In genomic region chr12:112480931-112481330, GRCh38 we compare ENCODE assay signal across 19 cellular contexts.
A peak's percentile ranks its signal among the peaks of the same experiment; 100 is the strongest.
DNase-seq lines count a peak whose midpoint lies in the region; ATAC-seq and TF ChIP-seq lines count a peak whose summit lies in the region.
"Had no signal": no experiment of that assay in that cellular context is flagged by ENCODE, and none has a peak within 500 bp of the region (broad histone marks: within the 10 kb centered on the region; RNA-seq: fewer than 3 reads in every experiment).

No MANE protein-coding gene starts in this region.

- no peak for TF ChIP-seq CTCF in testis (IDR thresholded peaks at IDR 0.05)

- no peaks in the 10 kb centered on the region for H3K4me1 Mint-ChIP-seq in activated T-cell treated with anti-CD3 and anti-CD28 coated beads, Interleukin-2, amount 50 U/mL, for 24 hours (ENCODE audit: low read depth)
- no peaks in the 10 kb centered on the region for H3K4me1 Mint-ChIP-seq in activated T-cell treated with anti-CD3 and anti-CD28 coated beads, Interleukin-2, amount 50 U/mL, for 72 hours (ENCODE audit: low read depth)

- H3K4me3 ChIP-seq in testis, result no peak overlapping the region

- H3K9me3 ChIP-seq in testis, result no peaks in the 10 kb centered on the region

- H3K27me3 Mint-ChIP-seq in activated T-cell treated with anti-CD3 and anti-CD28 coated beads, Interleukin-2, amount 50 U/mL, for 24 hours, result no peaks in the 10 kb centered on the region
- no peaks in the 10 kb centered on the region for H3K27me3 Mint-ChIP-seq in activated T-cell treated with anti-CD3 and anti-CD28 coated beads, Interleukin-2, amount 50 U/mL, for 72 hours (ENCODE audit: low read depth)
- H3K27me3 Mint-ChIP-seq: CD8-positive, alpha-beta memory T cell; IgD-negative memory B cell had no signal

- H3K4me1 ChIP-seq in testis, result peaks cover 3% of the 10 kb centered on the region

- WGBS in testis, 2 donors, result 69 to 82% methylated on average over 4 of the region's 4 CpGs

- peak overlapping the region; percentile 5 for H3K27ac Mint-ChIP-seq in activated T-cell treated with anti-CD3 and anti-CD28 coated beads, Interleukin-2, amount 50 U/mL, for 24 hours
- H3K27ac Mint-ChIP-seq in activated T-cell treated with anti-CD3 and anti-CD28 coated beads, Interleukin-2, amount 50 U/mL, for 72 hours, result no peak overlapping the region

- H3K36me3 Mint-ChIP-seq in activated T-cell treated with anti-CD3 and anti-CD28 coated beads, Interleukin-2, amount 50 U/mL, for 24 hours (ENCODE audit: low read depth), result peaks cover 98% of the 10 kb centered on the region
- H3K36me3 Mint-ChIP-seq in activated T-cell treated with anti-CD3 and anti-CD28 coated beads, Interleukin-2, amount 50 U/mL, for 72 hours (ENCODE audit: insufficient read depth in 2 of 2), result peaks cover 14 to 69% of the 10 kb centered on the region in 2 donors

- H3K27ac ChIP-seq in testis, result no peak overlapping the region
- H3K27ac ChIP-seq: C4-2B had no signal

- ATAC-seq in activated T-cell treated with anti-CD3 and anti-CD28 coated beads, Interleukin-2, amount 50 U/mL, for 72 hours (replicated peaks in 1 of 2), result no peak
- ATAC-seq in esophagus mucosa, result no peak
- ATAC-seq: HCT116 had no signal

- H3K27me3 ChIP-seq in testis, result no peaks in the 10 kb centered on the region

- H3K4me3 Mint-ChIP-seq in activated T-cell treated with anti-CD3 and anti-CD28 coated beads, Interleukin-2, amount 50 U/mL, for 24 hours, result no peak overlapping the region
- no peak overlapping the region for H3K4me3 Mint-ChIP-seq in activated T-cell treated with anti-CD3 and anti-CD28 coated beads, Interleukin-2, amount 50 U/mL, for 72 hours
- H3K4me3 Mint-ChIP-seq: CD8-positive, alpha-beta memory T cell; IgD-negative memory B cell had no signal

- no peaks in the 10 kb centered on the region for H3K36me3 ChIP-seq in testis (ENCODE audit: low read depth, missing control alignments)

- DNase-seq in activated T-cell treated with anti-CD3 and anti-CD28 coated beads, Interleukin-2, amount 50 U/mL, for 24 hours, result no peak
- no peak for DNase-seq in activated T-cell treated with anti-CD3 and anti-CD28 coated beads, Interleukin-2, amount 50 U/mL, for 72 hours
- DNase-seq in cerebellar cortex (ENCODE audit: low spot score) (peak; percentile 19), myocyte (ENCODE audit: low read depth) (peak; percentile 16), testis (peak; percentile 27), NCI-H526 (lab: John Stamatoyannopoulos, UW) (no peak), SHP77 (lab: John Stamatoyannopoulos, UW) (no peak)
- DNase-seq: AML-193; Calu3; CD8-positive, alpha-beta memory T cell; DMS153; MV-4-11; NCI-H1105 treated with DMSO at 0.1 percent for 48 hours; NCI-H1694; NCI-H748 treated with DMSO at 0.1 percent for 48 hours had no signal

- TF ChIP-seq POLR2A in testis (IDR thresholded peaks at IDR 0.05), result no peak

- intact Hi-C loops in testis (cut with DNase I; ENCODE audit: low total_unique reads), result no loop called here

- H3K9me3 Mint-ChIP-seq in activated T-cell treated with anti-CD3 and anti-CD28 coated beads, Interleukin-2, amount 50 U/mL, for 24 hours, result no peaks in the 10 kb centered on the region
- no peaks in the 10 kb centered on the region for H3K9me3 Mint-ChIP-seq in activated T-cell treated with anti-CD3 and anti-CD28 coated beads, Interleukin-2, amount 50 U/mL, for 72 hours
- H3K9me3 Mint-ChIP-seq: CD8-positive, alpha-beta memory T cell; IgD-negative memory B cell had no signal

Comparison
In these comparisons a context has a peak if more than half of its experiments do, and no peak if none do; other contexts are left out.
1. DNase-seq: peak in cerebellar cortex (single experiment), myocyte (single experiment) and testis (single experiment); none in activated T-cell treated with anti-CD3 and anti-CD28 coated beads, Interleukin-2, amount 50 U/mL, for 24 hours (single experiment), activated T-cell treated with anti-CD3 and anti-CD28 coated beads, Interleukin-2, amount 50 U/mL, for 72 hours (0 of 2), NCI-H526 (0 of 2) and SHP77 (0 of 2).